In genomic region chr19:36009220-36009619, GRCh38 we compare ENCODE assay signal across 8 cellular contexts. TPM values are rescaled to one million over a fixed set of nuclear protein-coding genes. Genes with fewer than 3 reads are reported as not detected.
DNase-seq lines count a peak whose midpoint lies in the region; ATAC-seq and TF ChIP-seq lines count a peak whose summit lies in the region.

No MANE protein-coding gene starts in this region.

- no peaks in the 10 kb centered on the region for H3K9me3 Mint-ChIP-seq in Calu3 (ENCODE audit: low read depth, unreplicated experiment)
- no peaks in the 10 kb centered on the region for H3K9me3 Mint-ChIP-seq in stimulated activated effector memory CD8-positive, alpha-beta T cell treated with anti-CD3 and anti-CD28 coated beads, Interleukin-12 subunit alpha, Interleukin-12 subunit beta, amount 100 ng/mL, for 72 hours

- peak overlapping the region; percentile 81 for H3K27ac Mint-ChIP-seq in Calu3 (ENCODE audit: unreplicated experiment)
- no peak overlapping the region for H3K27ac Mint-ChIP-seq in stimulated activated effector memory CD8-positive, alpha-beta T cell treated with anti-CD3 and anti-CD28 coated beads, Interleukin-12 subunit alpha, Interleukin-12 subunit beta, amount 100 ng/mL, for 72 hours

- H3K36me3 ChIP-seq in right lobe of liver = peaks cover 0 to 3% (median 0%) of the 10 kb centered on the region in 4 donors

- peaks cover 52% of the 10 kb centered on the region for H3K36me3 Mint-ChIP-seq in Calu3 (ENCODE audit: insufficient read depth, unreplicated experiment)
- peaks cover 18% of the 10 kb centered on the region for H3K36me3 Mint-ChIP-seq in stimulated activated effector memory CD8-positive, alpha-beta T cell treated with anti-CD3 and anti-CD28 coated beads, Interleukin-12 subunit alpha, Interleukin-12 subunit beta, amount 100 ng/mL, for 72 hours

- intact Hi-C loops in Calu3 (cut with micrococcal nuclease; ENCODE audit: unreplicated experiment) = no loop called here
- intact Hi-C loops in dorsolateral prefrontal cortex (cut with DNase I) = no loop called here
- intact Hi-C loops in right lobe of liver (cut with DNase I) = no loop called here

- no TSS peak for BruUV-seq in Calu3 (replicated peaks; lab: Mats Ljungman, UMichigan)

- H3K4me1 ChIP-seq in right lobe of liver = peaks cover 0 to 20% (median 2%) of the 10 kb centered on the region in 4 donors

- peak; percentile 38 to 68 (median 52) for ATAC-seq in right lobe of liver
- ATAC-seq in stimulated activated effector memory CD8-positive, alpha-beta T cell treated with anti-CD3 and anti-CD28 coated beads, Interleukin-12 subunit alpha, Interleukin-12 subunit beta, amount 100 ng/mL, for 72 hours = peak; percentile 36
- no peak for ATAC-seq in GM18909 (IDR thresholded peaks at IDR 0.05; ENCODE audit: poor library complexity, unreplicated experiment)

- peak overlapping the region; percentile 85 for H3K4me3 Mint-ChIP-seq in Calu3 (ENCODE audit: low read depth, unreplicated experiment)
- peak overlapping the region; percentile 47 for H3K4me3 Mint-ChIP-seq in stimulated activated effector memory CD8-positive, alpha-beta T cell treated with anti-CD3 and anti-CD28 coated beads, Interleukin-12 subunit alpha, Interleukin-12 subunit beta, amount 100 ng/mL, for 72 hours

- TF ChIP-seq CTCF in Calu3 (IDR thresholded peaks at IDR 0.05; ENCODE audit: unreplicated experiment) (no peak), WI38 (IDR thresholded peaks at IDR 0.05; ENCODE audit: low read depth, low read length) (no peak), dorsolateral prefrontal cortex (IDR thresholded peaks at IDR 0.05 in 54 of 56, conservative IDR thresholded peaks at IDR 0.05 in 2 of 56; ENCODE audit: low read depth in 1 of 56, partially characterized antibody in 56 of 56) (peak in 3 of 56 donors; percentile 11 to 16 (median 12)), right lobe of liver (IDR thresholded peaks at IDR 0.05) (no peak)

- H3K27me3 Mint-ChIP-seq in Calu3 (ENCODE audit: unreplicated experiment) = no peaks in the 10 kb centered on the region

- no peak for TF ChIP-seq POLR2A in right lobe of liver (IDR thresholded peaks at IDR 0.05)

- DNase-seq in Calu3 (peak; percentile 75), NCI-H1105 (lab: John Stamatoyannopoulos, UW) (peak; percentile 41), dorsolateral prefrontal cortex (peak; percentile 40 to 87 (median 75)), right lobe of liver (peak; percentile 75 to 79 (median 79)), NOMO-1 treated with dmso at 0.1 percent for 144 hours (lab: John Stamatoyannopoulos, UW; ENCODE audit: unreplicated experiment) (no peak)
- peak; percentile 41 to 68 for DNase-seq in stimulated activated effector memory CD8-positive, alpha-beta T cell treated with anti-CD3 and anti-CD28 coated beads, Interleukin-12 subunit alpha, Interleukin-12 subunit beta, amount 100 ng/mL, for 72 hours (ENCODE audit: low spot score in 2 of 2)

- H3K27me3 ChIP-seq in dorsolateral prefrontal cortex (no peaks in the 10 kb centered on the region), right lobe of liver (no peaks in the 10 kb centered on the region)

- peak overlapping the region; percentile 44 for H3K4me3 ChIP-seq in WI38 (ENCODE audit: low read depth, low read length)
- H3K4me3 ChIP-seq in dorsolateral prefrontal cortex = peak overlapping the region; percentile 28 to 70 (median 55)
- H3K4me3 ChIP-seq in right lobe of liver = peak overlapping the region; percentile 54 to 71 (median 69)

- H3K9me3 ChIP-seq in right lobe of liver = no peaks in the 10 kb centered on the region

- H3K27ac ChIP-seq in dorsolateral prefrontal cortex (peak overlapping the region in 54 of 59 donors; percentile 40 to 90 (median 73)), right lobe of liver (peak overlapping the region in 2 of 3 donors; percentile 51 to 78)

- 0% methylated on average over 8 of the region's 50 CpGs for WGBS in right lobe of liver (ENCODE audit: insufficient coverage, low coverage, low lambda C conversion rate, missing lambda C conversion rate)

- H3K4me1 Mint-ChIP-seq in Calu3 (ENCODE audit: low read depth, unreplicated experiment) = peaks cover 27% of the 10 kb centered on the region
- peaks cover 42% of the 10 kb centered on the region for H3K4me1 Mint-ChIP-seq in stimulated activated effector memory CD8-positive, alpha-beta T cell treated with anti-CD3 and anti-CD28 coated beads, Interleukin-12 subunit alpha, Interleukin-12 subunit beta, amount 100 ng/mL, for 72 hours

- CTCF ChIA-PET in Calu3 (lab: Charles Lee) = no interaction called here

RNA-seq across cellular contexts. Expression of gene SYNE4, which starts 0.6 kb away (rescaled TPM):
- 19.7 and 23.5 TPM in 2 replicates for total RNA-seq in Calu3 (2022)
- total RNA-seq in dorsolateral prefrontal cortex = 1 to 10 TPM in 56 of 120 experiments, under 1 TPM in 57, not detected in 7; 0.20 to 3.3 (median 0.99) TPM
- 1 to 10 TPM; 3.9 to 7.5 (median 7.0) TPM for total RNA-seq in right lobe of liver

RNA-seq across cellular contexts. Expression of gene ALKBH6, which starts 4.8 kb away (rescaled TPM):
- total RNA-seq in Calu3 (2022) = 52.6 and 56.7 TPM in 2 replicates
- 10 to 100 TPM; 22.0 to 52.4 (median 34.6) TPM for total RNA-seq in dorsolateral prefrontal cortex
- 10 to 100 TPM in 5 of 6 experiments, 1 to 10 TPM in 1; 9.7 to 31.2 (median 11.5) TPM for total RNA-seq in right lobe of liver

RNA-seq across cellular contexts. Expression of gene SDHAF1, which starts 14.2 kb away (rescaled TPM):
- total RNA-seq in Calu3 (2022) (16.9 and 17.1 TPM in 2 replicates), dorsolateral prefrontal cortex (10 to 100 TPM; 13.8 to 31.6 (median 21.0) TPM), right lobe of liver (10 to 100 TPM in 4 of 6 experiments, 1 to 10 TPM in 2; 8.4 to 41.9 (median 12.0) TPM)

RNA-seq across cellular contexts. Expression of gene CLIP3, which starts 23.5 kb away (rescaled TPM):
- total RNA-seq in Calu3 (2022) = 3.1 and 3.5 TPM in 2 replicates
- total RNA-seq in dorsolateral prefrontal cortex = 100 to 1,000 TPM; 172 to 399 (median 274) TPM
- 1 to 10 TPM in 2 of 6 experiments, under 1 TPM in 4; 0.55 to 1.6 (median 0.94) TPM for total RNA-seq in right lobe of liver

RNA-seq across cellular contexts. Expression of gene THAP8, which starts 44.9 kb away (rescaled TPM):
- total RNA-seq in Calu3 (2022) = 3.2 and 3.3 TPM in 2 replicates
- total RNA-seq in dorsolateral prefrontal cortex = 10 to 100 TPM in 13 of 120 experiments, 1 to 10 TPM in 107; 4.2 to 11.7 (median 7.3) TPM
- total RNA-seq in right lobe of liver = 1 to 10 TPM; 2.5 to 9.0 (median 4.2) TPM
